Comparison of ENCODE assay signal across 8 cellular contexts in the genomic region with DNA sequence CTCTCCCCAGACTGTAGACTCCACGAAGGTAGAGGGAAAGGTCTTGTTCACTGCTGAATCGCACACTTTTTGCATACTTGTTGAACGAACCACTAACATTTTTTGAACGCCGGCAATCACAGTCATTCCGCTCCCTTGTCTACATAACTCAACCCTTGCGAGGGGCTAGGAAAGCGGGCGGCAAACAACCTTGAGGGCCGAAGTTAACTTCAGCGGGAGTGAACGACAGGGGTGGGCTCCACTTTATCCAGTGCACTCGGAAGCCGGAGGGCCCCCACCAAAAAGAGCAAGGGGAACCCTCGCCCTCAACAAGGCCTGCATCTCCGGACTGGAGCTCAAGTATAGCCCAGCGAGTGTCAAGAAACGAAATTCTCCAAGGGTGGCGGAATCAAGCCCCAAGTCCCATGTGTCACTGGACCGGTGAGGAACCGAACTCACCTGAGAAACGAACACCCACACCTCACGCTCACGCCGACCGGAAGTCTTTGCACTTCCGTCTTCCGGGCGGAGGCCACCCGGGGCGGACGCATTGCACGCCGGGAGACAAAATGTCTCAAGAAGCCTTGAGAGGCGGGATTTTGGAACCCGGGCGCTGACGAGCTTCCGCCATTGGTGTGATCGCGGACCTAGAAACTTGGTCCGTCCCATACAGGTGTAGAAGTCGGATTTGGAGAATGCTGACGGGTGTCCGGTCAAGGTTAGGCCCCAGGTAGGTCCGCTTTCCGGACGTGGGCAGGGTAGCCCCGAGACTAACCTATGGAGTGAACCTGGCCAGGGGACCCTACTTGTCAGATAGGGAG. TPM values are rescaled to one million over a fixed set of nuclear protein-coding genes. Genes with fewer than 3 reads are reported as not detected.
DNase-seq lines count a peak whose midpoint lies in the region; ATAC-seq and TF ChIP-seq lines count a peak whose summit lies in the region.

A gene (minus strand): TSS at position 484 of the 800 bp plus-strand sequence. CDS start 1,644 bp downstream, outside the sequence.

- H3K36me3 Mint-ChIP-seq in activated CD4-positive, alpha-beta T cell treated with anti-CD3 and anti-CD28 coated beads for 36 hours (ENCODE audit: low read depth), result peaks cover 41% of the 10 kb centered on the region

- no peaks in the 10 kb centered on the region for H3K36me3 ChIP-seq in colonic mucosa

- no peaks in the 10 kb centered on the region for H3K9me3 ChIP-seq in colonic mucosa

- peak within 1 kb of the TSS; percentile 87 for H3K4me3 ChIP-seq in colonic mucosa

- CTCF ChIA-PET in activated CD4-positive, alpha-beta T cell treated with anti-CD3 and anti-CD28 coated beads for 36 hours (lab: Charles Lee), result interaction anchor here (0.7 to 3.8 kb wide), 6 partner anchors 14 to 175 kb away, joined by 3 to 21 read pairs (median 3); no protein-coding TSS in a partner anchor

- intact Hi-C loops in activated CD4-positive, alpha-beta T cell treated with anti-CD3 and anti-CD28 coated beads for 36 hours (cut with DNase I, micrococcal nuclease), result loop anchor here (1.0 to 5.0 kb wide), 6 partner anchors 39 to 963 kb away; a partner anchor contains a TSS
- intact Hi-C loops in colonic mucosa (cut with DNase I), result no loop called here

- H3K9me3 Mint-ChIP-seq in activated CD4-positive, alpha-beta T cell treated with anti-CD3 and anti-CD28 coated beads for 36 hours (ENCODE audit: low read depth), result no peaks in the 10 kb centered on the region

- DNase-seq in AG20443 (ENCODE audit: low spot score), result peak; percentile 95
- peak; percentile 51 to 90 for DNase-seq in NCI-H446 (lab: John Stamatoyannopoulos, UW)
- DNase-seq in activated CD4-positive, alpha-beta T cell treated with anti-CD3 and anti-CD28 coated beads for 36 hours, result peak; percentile 95
- DNase-seq in colonic mucosa, result peak; percentile 96
- peak; percentile 96 for DNase-seq in kidney tubule cell (ENCODE audit: low spot score)
- DNase-seq in stimulated activated CD4-positive, alpha-beta T cell treated with anti-CD3 and anti-CD28 coated beads, Interleukin-1b, Interleukin-23, amount 100 ng/mL, for 24 hours (ENCODE audit: low read depth in 4 of 4, low spot score in 1 of 4), result peak; percentile 74 to 86 (median 82)

- no peaks in the 10 kb centered on the region for H3K27me3 ChIP-seq in colonic mucosa

- ATAC-seq in GM19025 (IDR thresholded peaks at IDR 0.05; ENCODE audit: low read depth, unreplicated experiment) (peak; percentile 99), HG03342 (IDR thresholded peaks at IDR 0.05; ENCODE audit: unreplicated experiment) (peak; percentile 98)
- peak; percentile 95 for ATAC-seq in activated CD4-positive, alpha-beta T cell treated with anti-CD3 and anti-CD28 coated beads for 36 hours

- H3K4me1 ChIP-seq in colonic mucosa, result peaks cover 5% of the 10 kb centered on the region

- H3K27me3 Mint-ChIP-seq in activated CD4-positive, alpha-beta T cell treated with anti-CD3 and anti-CD28 coated beads for 36 hours, result no peaks in the 10 kb centered on the region

- peak within 1 kb of the TSS; percentile 77 to 78 for H3K9ac ChIP-seq in colonic mucosa (ENCODE audit: low read depth in 2 of 2, low read length in 2 of 2)

- peak within 1 kb of the TSS; percentile 99 for H3K4me3 Mint-ChIP-seq in activated CD4-positive, alpha-beta T cell treated with anti-CD3 and anti-CD28 coated beads for 36 hours

- peak within 1 kb of the TSS; percentile 78 for H3K27ac ChIP-seq in colonic mucosa

- no peak for TF ChIP-seq CTCF in colonic mucosa (IDR thresholded peaks at IDR 0.05)

- peak within 1 kb of the TSS; percentile 96 for H3K27ac Mint-ChIP-seq in activated CD4-positive, alpha-beta T cell treated with anti-CD3 and anti-CD28 coated beads for 36 hours

- POLR2A ChIA-PET in activated CD4-positive, alpha-beta T cell treated with anti-CD3 and anti-CD28 coated beads for 36 hours (lab: Charles Lee), result interaction anchor here (0.7 to 1.2 kb wide), 3 partner anchors 15 to 97 kb away, joined by 3 to 14 read pairs (median 3); a partner anchor contains a TSS

- peaks cover 46% of the 10 kb centered on the region for H3K4me1 Mint-ChIP-seq in activated CD4-positive, alpha-beta T cell treated with anti-CD3 and anti-CD28 coated beads for 36 hours

RNA-seq across cellular contexts. Expression of the gene that starts here (rescaled TPM):
- 10 to 100 TPM; 33.1 to 36.5 TPM for total RNA-seq in activated CD4-positive, alpha-beta T cell treated with anti-CD3 and anti-CD28 coated beads for 36 hours
- total RNA-seq in colonic mucosa, result 10 to 100 TPM; 21.0 to 28.5 TPM

Comparison
In these comparisons a context has a peak if more than half of its experiments do, and no peak if none do; other contexts are left out.
1. Peak in every context shown above with its lines: DNase-seq, ATAC-seq, H3K4me3 ChIP-seq and H3K27ac ChIP-seq.